20 cellular contexts compared by ENCODE assay signal in genomic region chr4:114281561-114281960, GRCh38.
A peak's percentile ranks its signal among the peaks of the same experiment; 100 is the strongest.
DNase-seq lines count a peak whose midpoint lies in the region; ATAC-seq and TF ChIP-seq lines count a peak whose summit lies in the region.
"Had no signal": no experiment of that assay in that cellular context is flagged by ENCODE, and none has a peak within 500 bp of the region (broad histone marks: within the 10 kb centered on the region; RNA-seq: fewer than 3 reads in every experiment).

No MANE protein-coding gene starts in this region.

- no peaks in the 10 kb centered on the region for H3K27me3 ChIP-seq in ascending aorta
- H3K27me3 ChIP-seq in aorta (ENCODE audit: control insufficient read depth in 1 of 2, insufficient read depth in 2 of 2, low read length in 1 of 2): no peaks in the 10 kb centered on the region
- H3K27me3 ChIP-seq: gastroesophageal sphincter, neutrophil, sigmoid colon had no signal

- ATAC-seq in aorta (ENCODE audit: low FRiP score): peak; percentile 56
- ATAC-seq: gastroesophageal sphincter; stimulated activated memory B cell treated with anti-CD40 and anti-IgM and Interleukin-4, amounts not matched to agents 10 μg/mL and 1 μg/mL and 100 μg/mL, for 72 hours had no signal

- peak; percentile 10 for DNase-seq in HFF-Myc (ENCODE audit: extremely low read depth, low read depth)
- no peak for DNase-seq in ascending aorta (ENCODE audit: low spot score in 2 of 2)
- DNase-seq in iris pigment epithelial cell (ENCODE audit: low read depth): peak; percentile 89
- no peak for DNase-seq in aorta
- DNase-seq in central memory CD4-positive, alpha-beta T cell: no peak
- DNase-seq in SHP77 (lab: John Stamatoyannopoulos, UW): no peak
- DNase-seq in DMS 273 treated with DMSO at 0.1 percent for 48 hours (lab: John Stamatoyannopoulos, UW): no peak
- DNase-seq: activated gamma-delta T cell; CD4-positive, alpha-beta memory T cell; effector memory CD4-positive, alpha-beta T cell; immature natural killer cell; mesendoderm; NCI-H2107; NCI-H774; sigmoid colon; SW 1271 had no signal

- H3K9me3 ChIP-seq in ascending aorta: no peaks in the 10 kb centered on the region
- peaks cover 3% of the 10 kb centered on the region for H3K9me3 ChIP-seq in aorta (ENCODE audit: control insufficient read depth, low read length)
- H3K9me3 ChIP-seq: gastroesophageal sphincter, neutrophil, sigmoid colon had no signal

- TF ChIP-seq CTCF in HFF-Myc (IDR thresholded peaks at IDR 0.05; ENCODE audit: low read depth, low read length, missing control alignments) (no peak), ascending aorta (IDR thresholded peaks at IDR 0.05) (no peak)

- H3K27ac ChIP-seq in ascending aorta: peak overlapping the region; percentile 54 to 65
- H3K27ac ChIP-seq in aorta (ENCODE audit: low read depth in 1 of 2, low read length in 2 of 2): no peak overlapping the region
- H3K27ac ChIP-seq: gastroesophageal sphincter, neutrophil, sigmoid colon, VCaP had no signal

- H3K4me1 ChIP-seq in ascending aorta (peaks cover 0 to 12% of the 10 kb centered on the region in 2 donors), aorta (ENCODE audit: control insufficient read depth in 1 of 2, insufficient read depth in 2 of 2, low read length in 2 of 2) (peaks cover 0 to 1% of the 10 kb centered on the region in 2 donors)
- H3K4me1 ChIP-seq: gastroesophageal sphincter, sigmoid colon had no signal

- no peaks in the 10 kb centered on the region for H3K36me3 ChIP-seq in ascending aorta
- no peaks in the 10 kb centered on the region for H3K36me3 ChIP-seq in aorta (ENCODE audit: control insufficient read depth in 1 of 2, insufficient read depth in 2 of 2, low read length in 1 of 2)
- H3K36me3 ChIP-seq: gastroesophageal sphincter, neutrophil, sigmoid colon had no signal

- WGBS in aorta, 2 donors: 0 to 5% methylated on average over 1 of the region's 1 CpG

- intact Hi-C loops in ascending aorta (cut with DNase I): loop anchor here (10.0 kb wide), 1 partner anchor 887 kb away; no protein-coding TSS in a partner anchor
- intact Hi-C loops in aorta (cut with DNase I): loop anchor here in 1 of 2 donors (5.0 kb wide), 1 partner anchor 81 kb away; no protein-coding TSS in a partner anchor

- H3K4me3 ChIP-seq in HFF-Myc (replicated peaks; ENCODE audit: low read depth, low read length) (no peak overlapping the region), ascending aorta (no peak overlapping the region), aorta (ENCODE audit: low read length in 2 of 2) (no peak overlapping the region)
- H3K4me3 ChIP-seq: gastroesophageal sphincter, sigmoid colon had no signal

Comparison
In these comparisons a context has a peak if more than half of its experiments do, and no peak if none do; other contexts are left out.
1. DNase-seq: peak in HFF-Myc (single experiment) and iris pigment epithelial cell (single experiment); none in ascending aorta (0 of 2), aorta (0 of 2), central memory CD4-positive, alpha-beta T cell (single experiment), SHP77 (0 of 2) and DMS 273 treated with DMSO at 0.1 percent for 48 hours (single experiment).
2. H3K27ac ChIP-seq: peak in ascending aorta (2 of 2); none in aorta (0 of 2).